Comparison of ENCODE assay signal across 7 cellular contexts in genomic region chr12:3078086-3078820, GRCh38. TPM values are rescaled to one million over a fixed set of nuclear protein-coding genes. Genes with fewer than 3 reads are reported as not detected.
DNase-seq lines count a peak whose midpoint lies in the region; ATAC-seq and TF ChIP-seq lines count a peak whose summit lies in the region.

No MANE protein-coding gene starts in this region.

- peaks cover 12% of the 10 kb centered on the region for H3K4me1 Mint-ChIP-seq in activated B cell treated with CpG ODN at 0.5 μM for 24 hours

- H3K4me2 ChIP-seq in smooth muscle cell = peak overlapping the region; percentile 99

- H3K27ac Mint-ChIP-seq in activated B cell treated with CpG ODN at 0.5 μM for 24 hours = no peak overlapping the region

- H3K27me3 Mint-ChIP-seq in activated B cell treated with CpG ODN at 0.5 μM for 24 hours = peaks cover 11% of the 10 kb centered on the region

- POLR2A ChIA-PET in HEK293 (lab: Yijun Ruan, JAX) (interaction anchor here (0.6 kb wide), 1 partner anchor 24 kb away, joined by 3 read pairs; no protein-coding TSS in a partner anchor), activated B cell treated with CpG ODN at 0.5 μM for 24 hours (lab: Charles Lee) (no interaction called here), GM10248 (lab: Yijun Ruan, JAX) (no interaction called here)

- H2AFZ ChIP-seq in smooth muscle cell (ENCODE audit: low read depth) = peak overlapping the region; percentile 52

- H3K27ac ChIP-seq in HEK293 (ENCODE audit: extremely low read depth, low read depth, low read length) (no peak overlapping the region), smooth muscle cell (ENCODE audit: low read depth) (no peak overlapping the region)

- WGBS in smooth muscle cell (ENCODE audit: low lambda C conversion rate) = 49% methylated on average over 10 of the region's 10 CpGs

- H3K9me3 Mint-ChIP-seq in activated B cell treated with CpG ODN at 0.5 μM for 24 hours = no peaks in the 10 kb centered on the region

- H3K4me3 ChIP-seq in HEK293 (ENCODE audit: low read depth, low read length) = peak overlapping the region; percentile 68
- H3K4me3 ChIP-seq in iPS-15b (ENCODE audit: low read depth, low read length) = peak overlapping the region; percentile 54
- H3K4me3 ChIP-seq in smooth muscle cell = peak overlapping the region; percentile 83

- no peaks in the 10 kb centered on the region for H3K36me3 Mint-ChIP-seq in activated B cell treated with CpG ODN at 0.5 μM for 24 hours (ENCODE audit: low read depth)

- DNase-seq in activated B cell treated with CpG ODN at 0.5 μM for 24 hours (no peak), smooth muscle cell (lab: John Stamatoyannopoulos, UW; ENCODE audit: unreplicated experiment) (no peak), GM10248 (ENCODE audit: extremely low spot score) (no peak), NCI-H774 (lab: John Stamatoyannopoulos, UW) (no peak)

- H3K27me3 ChIP-seq in iPS-15b (ENCODE audit: control insufficient read depth, insufficient read depth, low read length) = peaks cover 9% of the 10 kb centered on the region
- no peaks in the 10 kb centered on the region for H3K27me3 ChIP-seq in smooth muscle cell (ENCODE audit: low read depth)

- no peak for TF ChIP-seq CTCF in HEK293 (tag by site-specific recombination; IDR thresholded peaks at IDR 0.05)
- TF ChIP-seq CTCF in activated B cell treated with CpG ODN at 0.5 μM for 24 hours (IDR thresholded peaks at IDR 0.05) = no peak
- TF ChIP-seq CTCF in smooth muscle cell (IDR thresholded peaks at IDR 0.05; ENCODE audit: borderline replicate concordance, insufficient read depth, poor library complexity, severe bottlenecking) = no peak
- TF ChIP-seq CTCF in GM10248 (IDR thresholded peaks at IDR 0.05; ENCODE audit: control extremely low read depth, extremely low read depth, low read depth, missing control alignments) = no peak

- H3K9me3 ChIP-seq in HEK293 (ENCODE audit: control insufficient read depth, insufficient read depth, low read depth, low read length) = no peaks in the 10 kb centered on the region
- H3K9me3 ChIP-seq in iPS-15b (ENCODE audit: control insufficient read depth, insufficient read depth, low read length) = no peaks in the 10 kb centered on the region
- no peaks in the 10 kb centered on the region for H3K9me3 ChIP-seq in smooth muscle cell (replicated peaks; ENCODE audit: low read depth)

- H3K4me3 Mint-ChIP-seq in activated B cell treated with CpG ODN at 0.5 μM for 24 hours = peak overlapping the region; percentile 75

- intact Hi-C loops in activated B cell treated with CpG ODN at 0.5 μM for 24 hours (cut with micrococcal nuclease) = loop anchor here (10.0 kb wide), 1 partner anchor 677 kb away; the partner anchor contains the start of gene CRACR2A

- peaks cover 26% of the 10 kb centered on the region for H3K79me2 ChIP-seq in smooth muscle cell (ENCODE audit: low read depth)

- H3F3A ChIP-seq in smooth muscle cell (ENCODE audit: low read depth) = peaks cover 4% of the 10 kb centered on the region

- H3K4me1 ChIP-seq in HEK293 (ENCODE audit: control insufficient read depth, insufficient read depth, low read length) (peaks cover 2% of the 10 kb centered on the region; the same call in 1 of the 2 replicates), iPS-15b (ENCODE audit: control insufficient read depth, insufficient read depth, low read length) (peaks cover 7% of the 10 kb centered on the region), smooth muscle cell (ENCODE audit: low read depth) (no peaks in the 10 kb centered on the region)

- no peak overlapping the region for H3K9ac ChIP-seq in iPS-15b (ENCODE audit: low read depth, low read length)
- H3K9ac ChIP-seq in smooth muscle cell (ENCODE audit: low read depth) = no peak overlapping the region

- H4K20me1 ChIP-seq in smooth muscle cell (ENCODE audit: low read depth) = peaks cover 50% of the 10 kb centered on the region

- CTCF ChIA-PET in HEK293 (lab: Yijun Ruan, JAX) (interaction anchor here (0.6 to 1.2 kb wide), 4 partner anchors 15 to 197 kb away, joined by 3 to 4 read pairs (median 3); no protein-coding TSS in a partner anchor), activated B cell treated with CpG ODN at 0.5 μM for 24 hours (lab: Charles Lee) (no interaction called here), GM10248 (lab: Yijun Ruan, JAX) (interaction anchor here (1.1 to 1.3 kb wide), 2 partner anchors 197 to 222 kb away, joined by 4 read pairs; no protein-coding TSS in a partner anchor)

- no peak for ATAC-seq in activated B cell treated with CpG ODN at 0.5 μM for 24 hours (ENCODE audit: low read depth)
- ATAC-seq in HG03159 (IDR thresholded peaks at IDR 0.05; ENCODE audit: unreplicated experiment) = no peak

- H3K36me3 ChIP-seq in HEK293 (ENCODE audit: control insufficient read depth in 2 of 2, insufficient read depth in 1 of 2, low read length in 2 of 2) (no peaks in the 10 kb centered on the region), iPS-15b (ENCODE audit: control insufficient read depth, insufficient read depth, low read length) (no peaks in the 10 kb centered on the region), smooth muscle cell (ENCODE audit: low read depth) (no peaks in the 10 kb centered on the region)

TF ChIP-seq in HEK293, 187 proteins besides CTCF, POLR2A, EP300 and RAD21:
- no peak for TF ChIP-seq ZFP37 (tag by site-specific recombination; IDR thresholded peaks at IDR 0.05)

RNA-seq across cellular contexts. Expression of gene TSPAN9, which starts 1.1 kb away (rescaled TPM):
- 0.20 and 0.54 TPM in 2 replicates for total RNA-seq in activated B cell treated with CpG ODN at 0.5 μM for 24 hours
- total RNA-seq in smooth muscle cell = 29.8 and 46.9 TPM in 2 replicates
- 14.4 and 17.7 TPM in 2 replicates for polyA plus RNA-seq in smooth muscle cell

Comparison
In these comparisons a context has a peak if more than half of its experiments do, and no peak if none do; other contexts are left out.
1. RNA of gene TSPAN9, which starts 1.1 kb away (total RNA-seq): 29.8 to 46.9 TPM in smooth muscle cell; 0.20 to 0.54 TPM in activated B cell treated with CpG ODN at 0.5 μM for 24 hours; every median in the first group is over 10 times any median in the second.
2. Peak in every context shown above with its lines, with median percentiles within 50 percentile points of each other: H3K4me3 ChIP-seq.